In the genomic region with DNA sequence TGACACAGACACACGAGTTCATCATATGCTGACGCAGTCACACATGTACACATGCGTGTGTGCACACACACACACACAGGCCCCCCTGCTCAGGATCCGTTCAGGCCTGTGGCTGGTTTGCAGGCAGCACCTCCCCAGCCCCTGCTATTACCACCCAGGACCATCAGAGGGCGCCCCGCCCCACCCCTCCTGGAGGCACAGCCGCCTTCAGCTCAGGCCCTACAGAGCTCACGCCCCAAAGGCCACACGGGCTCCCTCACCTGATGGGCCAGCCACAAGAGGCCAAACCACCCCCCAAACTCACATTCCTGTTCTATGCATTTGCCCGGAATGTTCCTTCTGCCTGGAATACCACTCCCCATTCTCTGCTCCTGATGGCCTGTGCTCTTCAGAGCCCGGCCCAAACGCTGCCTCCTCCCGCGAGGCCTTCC, we compare ENCODE assay signal across 8 cellular contexts. TPM values are rescaled to one million over a fixed set of nuclear protein-coding genes. Genes with fewer than 3 reads are reported as not detected.
A peak's percentile ranks its signal among the peaks of the same experiment; 100 is the strongest.
DNase-seq lines count a peak whose midpoint lies in the region; ATAC-seq and TF ChIP-seq lines count a peak whose summit lies in the region.
"Not testable (repeated sequence)": the region's sequence is repeated elsewhere in the genome, so short reads cannot be mapped to it uniquely, and the experiment has no call there.

No MANE protein-coding gene starts in this region.

- peak; percentile 63 for DNase-seq in CMK (ENCODE audit: low read depth)
- peak; percentile 9 for DNase-seq in NCI-H510A treated with DMSO at 0.1 percent for 48 hours (lab: John Stamatoyannopoulos, UW)
- peak in 44 of 58 donors; percentile 13 to 77 (median 36) for DNase-seq in anterior cingulate cortex (lab: John Stamatoyannopoulos, UW)
- DNase-seq in Right ventricle myocardium superior, result peak; percentile 88
- peak; percentile 51 for DNase-seq in omental fat pad (ENCODE audit: low spot score)
- peak; percentile 40 to 47 for DNase-seq in stimulated activated CD8-positive, alpha-beta memory T cell treated with anti-CD3 and anti-CD28 coated beads, Interleukin-7, amount 100 ng/mL, for 4 hours (ENCODE audit: low read depth in 2 of 2)

- intact Hi-C loops in Right ventricle myocardium superior (cut with DNase I), result loop anchor here (10.0 kb wide), 2 partner anchors 119 to 321 kb away; partner anchors contain the start of gene MAN2C1

- not testable (repeated sequence) for TF ChIP-seq CTCF in omental fat pad (IDR thresholded peaks at IDR 0.05)

- peak; percentile 49 for ATAC-seq in HG02759 (IDR thresholded peaks at IDR 0.05; ENCODE audit: unreplicated experiment)
- ATAC-seq in activated CD4-positive, CD25-positive, alpha-beta regulatory T cell treated with anti-CD3 and anti-CD28 coated beads, Interleukin-2, amount 50 U/mL, for 24 hours, result peak; percentile 52 to 69
- ATAC-seq in Right ventricle myocardium superior (ENCODE audit: poor library complexity), result peak; percentile 82
- ATAC-seq in omental fat pad (ENCODE audit: low FRiP score), result peak; percentile 72

RNA-seq across cellular contexts. Expression of gene CSPG4, which starts 26.4 kb away (rescaled TPM):
- total RNA-seq in Right ventricle myocardium superior, result 5.2 TPM
- 100 to 1,000 TPM in 1 of 4 donors, 10 to 100 TPM in 3; 29.9 to 144 (median 49.7) TPM for total RNA-seq in omental fat pad

RNA-seq across cellular contexts. Expression of gene SNX33, which starts 38.5 kb away (rescaled TPM):
- total RNA-seq in Right ventricle myocardium superior (12.4 TPM), omental fat pad (10 to 100 TPM; 19.9 to 43.8 (median 32.5) TPM)

RNA-seq across cellular contexts. Expression of gene IMP3, which starts 46.2 kb away (rescaled TPM):
- total RNA-seq in Right ventricle myocardium superior (41.7 TPM), omental fat pad (100 to 1,000 TPM; 162 to 194 (median 170) TPM)

Comparison
In these comparisons a context has a peak if more than half of its experiments do, and no peak if none do; other contexts are left out.
1. Peak in every context shown above with its lines: DNase-seq and ATAC-seq.
2. DNase-seq: peak in every context shown above with its lines; median percentile 88 in Right ventricle myocardium superior; 63 in CMK; 51 in omental fat pad; 44 in stimulated activated CD8-positive, alpha-beta memory T cell treated with anti-CD3 and anti-CD28 coated beads, Interleukin-7, amount 100 ng/mL, for 4 hours; 36 in anterior cingulate cortex; 9 in NCI-H510A treated with DMSO at 0.1 percent for 48 hours.